30 cellular contexts compared by ENCODE assay signal in the genomic region with DNA sequence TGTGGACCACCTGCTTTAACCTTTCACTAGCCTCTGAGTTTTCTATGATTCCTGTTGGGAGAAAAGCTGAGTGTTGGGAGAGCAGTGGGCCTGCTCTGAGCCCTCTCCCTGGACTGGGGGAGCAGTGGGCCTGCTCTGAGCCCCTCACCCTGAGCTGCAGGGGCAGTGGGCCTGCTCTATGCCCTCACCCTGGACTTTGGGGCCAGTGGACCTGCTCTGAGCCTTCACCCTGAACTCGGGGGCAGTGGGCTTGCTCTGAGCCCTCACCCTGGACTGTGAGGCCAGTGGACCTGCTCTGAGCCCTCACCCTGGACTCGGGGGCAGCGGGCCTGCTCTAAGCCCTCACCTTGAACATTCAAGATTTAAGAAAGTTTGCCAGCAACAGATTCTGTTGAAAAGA.
"Had no signal": no experiment of that assay in that cellular context is flagged by ENCODE, and none has a peak within 500 bp of the region (broad histone marks: within the 10 kb centered on the region; RNA-seq: fewer than 3 reads in every experiment).

No MANE protein-coding gene starts in this region.

- ATAC-seq: naive thymus-derived CD4-positive, alpha-beta T cell; natural killer cell; pancreas; sciatic nerve; stimulated activated memory B cell treated with anti-CD40 and anti-IgM and Interleukin-4, amounts not matched to agents 10 μg/mL and 1 μg/mL and 100 μg/mL, for 72 hours had no signal

- H3K9ac ChIP-seq: neural progenitor cell had no signal

- H3K4me1 ChIP-seq: neural progenitor cell, pancreas, prostate gland, spleen, stomach, thyroid gland, tibial nerve, upper lobe of left lung, vagina had no signal

- H3K9me3 ChIP-seq: neutrophil, pancreas, prostate gland, right atrium auricular region, spleen, stomach, thoracic aorta, thyroid gland, tibial nerve, upper lobe of left lung, vagina had no signal

- H3K4me1 Mint-ChIP-seq: natural killer cell; nephron; neural progenitor cell; stimulated activated memory B cell treated with anti-CD40 and anti-IgM and Interleukin-4, amounts not matched to agents 10 μg/mL and 1 μg/mL and 100 μg/mL, for 72 hours had no signal

- H3K36me3 ChIP-seq: neural progenitor cell, neutrophil, pancreas, prostate gland, right atrium auricular region, spleen, stomach, thoracic aorta, thyroid gland, tibial nerve, upper lobe of left lung, vagina had no signal

- H3K9me3 Mint-ChIP-seq: naive thymus-derived CD4-positive, alpha-beta T cell; natural killer cell; nephron; stimulated activated memory B cell treated with anti-CD40 and anti-IgM and Interleukin-4, amounts not matched to agents 10 μg/mL and 1 μg/mL and 100 μg/mL, for 72 hours; stimulated activated naive CD8-positive, alpha-beta T cell treated with anti-CD3 and anti-CD28 coated beads, Interleukin-15, Interleukin-2, amounts not matched to agents 100 ng/mL and 50 ng/mL, for 24 hours had no signal

- H3K27me3 ChIP-seq: neural progenitor cell, pancreas, right atrium auricular region, thyroid gland, upper lobe of left lung, vagina had no signal

- H3K27ac Mint-ChIP-seq: naive thymus-derived CD4-positive, alpha-beta T cell; natural killer cell; nephron; neural progenitor cell; stimulated activated memory B cell treated with anti-CD40 and anti-IgM and Interleukin-4, amounts not matched to agents 10 μg/mL and 1 μg/mL and 100 μg/mL, for 72 hours; stimulated activated naive CD8-positive, alpha-beta T cell treated with anti-CD3 and anti-CD28 coated beads, Interleukin-15, Interleukin-2, amounts not matched to agents 100 ng/mL and 50 ng/mL, for 24 hours had no signal

- H3K4me3 ChIP-seq: neural progenitor cell, pancreas, prostate gland, right atrium auricular region, skin epidermis, smooth muscle cell, spleen, stomach, thoracic aorta, thyroid gland, tibial nerve, upper lobe of left lung, vagina had no signal

- H3K27ac ChIP-seq: neural progenitor cell, neutrophil, pancreas, prostate gland, right atrium auricular region, skin epidermis, spleen, stomach, thoracic aorta, thyroid gland, tibial nerve, upper lobe of left lung, vagina had no signal

- H3K4me2 ChIP-seq: neural progenitor cell, smooth muscle cell had no signal

- H3K4me3 Mint-ChIP-seq: naive thymus-derived CD4-positive, alpha-beta T cell; natural killer cell; nephron; neural progenitor cell; stimulated activated memory B cell treated with anti-CD40 and anti-IgM and Interleukin-4, amounts not matched to agents 10 μg/mL and 1 μg/mL and 100 μg/mL, for 72 hours; stimulated activated naive CD8-positive, alpha-beta T cell treated with anti-CD3 and anti-CD28 coated beads, Interleukin-15, Interleukin-2, amounts not matched to agents 100 ng/mL and 50 ng/mL, for 24 hours had no signal

- DNase-seq: naive thymus-derived CD4-positive, alpha-beta T cell; natural killer cell; nucleus accumbens; pancreas; retina; spleen; stimulated activated CD4-positive, alpha-beta T cell treated with anti-CD3 and anti-CD28 coated beads, Interleukin-12 subunit alpha, Interleukin-12 subunit beta, amount 100 ng/mL, for 4 hours; stimulated activated CD4-positive, alpha-beta T cell treated with anti-CD3 and anti-CD28 coated beads, Interleukin-1b, Interleukin-23, amount 100 ng/mL, for 48 hours; stimulated activated CD4-positive, alpha-beta T cell treated with anti-CD3 and anti-CD28 coated beads, Interleukin-4, amount 100 ng/mL, for 1 hour; stimulated activated CD4-positive, alpha-beta T cell treated with anti-CD3 and anti-CD28 coated beads, Interleukin-4, amount 100 ng/mL, for 4 hours; stimulated activated CD8-positive, alpha-beta memory T cell treated with anti-CD3 and anti-CD28 coated beads, Interleukin-4, amount 100 ng/mL, for 48 hours; stimulated activated naive CD4-positive, alpha-beta T cell; stomach; thyroid gland; trophoblast cell had no signal

- H3K36me3 Mint-ChIP-seq: naive thymus-derived CD4-positive, alpha-beta T cell; natural killer cell; neural progenitor cell; stimulated activated memory B cell treated with anti-CD40 and anti-IgM and Interleukin-4, amounts not matched to agents 10 μg/mL and 1 μg/mL and 100 μg/mL, for 72 hours had no signal

- H2AFZ ChIP-seq: neural progenitor cell had no signal

- FAIRE-seq: pancreas, urothelium cell line had no signal
